In genomic region chr6:52297433-52297832, GRCh38 we compare ENCODE assay signal across 15 cellular contexts. TPM values are rescaled to one million over a fixed set of nuclear protein-coding genes. Genes with fewer than 3 reads are reported as not detected.
DNase-seq lines count a peak whose midpoint lies in the region; ATAC-seq, FAIRE-seq and TF ChIP-seq lines count a peak whose summit lies in the region.
"Had no signal": no experiment of that assay in that cellular context is flagged by ENCODE, and none has a peak within 500 bp of the region (broad histone marks: within the 10 kb centered on the region; RNA-seq: fewer than 3 reads in every experiment).

No MANE protein-coding gene starts in this region.

- CTCF ChIA-PET in activated CD8-positive, alpha-beta T cell treated with anti-CD3 and anti-CD28 coated beads for 36 hours (lab: Charles Lee) = interaction anchor here (1.0 to 1.1 kb wide), 2 partner anchors 11 to 65 kb away, joined by 3 to 4 read pairs; partner anchors contain the start of gene PAQR8
- CTCF ChIA-PET in activated CD8-positive, alpha-beta T cell treated with anti-CD3 and anti-CD28 coated beads, Interleukin-2, amount 10 ng/mL, durations not matched to agents 7 days and 5 days (lab: Charles Lee) = interaction anchor here (1.1 to 1.2 kb wide), 2 partner anchors 12 to 64 kb away, joined by 3 to 9 read pairs; partner anchors contain the start of genes MCM3 and PAQR8

- H4K91ac ChIP-seq in trophoblast cell (ENCODE audit: low read depth, low read length) = no peak overlapping the region

- H3K23ac ChIP-seq in trophoblast cell (ENCODE audit: low read length) = no peak overlapping the region

- FAIRE-seq in D721Med (lab: Jason Lieb, UNC) = no peak
- FAIRE-seq: colon, HepG2 had no signal

- H2BK12ac ChIP-seq in trophoblast cell (ENCODE audit: low read length) = peak overlapping the region; percentile 90

- no peak for DNase-seq in activated CD8-positive, alpha-beta T cell treated with anti-CD3 and anti-CD28 coated beads for 36 hours
- no peak for DNase-seq in activated CD8-positive, alpha-beta T cell treated with anti-CD3 and anti-CD28 coated beads, Interleukin-2, amount 10 ng/mL, durations not matched to agents 7 days and 5 days
- DNase-seq in NOMO-1 treated with DMSO at 0.1 percent for 48 hours (lab: John Stamatoyannopoulos, UW; ENCODE audit: unreplicated experiment) (peak; percentile 61), trophoblast cell (no peak), D721Med (ENCODE audit: insufficient read length, low spot score) (no peak), A172 (ENCODE audit: low spot score) (no peak)
- DNase-seq: mesenchymal stem cell, NCI-H446, SW 1271 had no signal

- no peak overlapping the region for H4K8ac ChIP-seq in trophoblast cell (ENCODE audit: low read depth, low read length)

- intact Hi-C loops in activated CD8-positive, alpha-beta T cell treated with anti-CD3 and anti-CD28 coated beads for 36 hours (cut with micrococcal nuclease) = no loop called here

- POLR2A ChIA-PET in activated CD8-positive, alpha-beta T cell treated with anti-CD3 and anti-CD28 coated beads for 36 hours (lab: Charles Lee) = interaction anchor here (1.2 kb wide), 2 partner anchors 11 to 13 kb away, joined by 4 read pairs; partner anchors contain the start of gene MCM3
- POLR2A ChIA-PET in activated CD8-positive, alpha-beta T cell treated with anti-CD3 and anti-CD28 coated beads, Interleukin-2, amount 10 ng/mL, durations not matched to agents 7 days and 5 days (lab: Charles Lee) = no interaction called here

- no peak overlapping the region for H3K4me2 ChIP-seq in trophoblast cell (ENCODE audit: low read length)

- no peak overlapping the region for H2AFZ ChIP-seq in trophoblast cell (ENCODE audit: insufficient read depth, low read length, poor library complexity)

- H4K12ac ChIP-seq in trophoblast cell (ENCODE audit: low read depth, low read length) = no peak overlapping the region

- H3K27me3 ChIP-seq in trophoblast cell (ENCODE audit: insufficient read depth, low read length) = no peaks in the 10 kb centered on the region

- no peak overlapping the region for H3K9ac ChIP-seq in trophoblast cell (ENCODE audit: low read length)

- ATAC-seq in activated CD8-positive, alpha-beta T cell treated with anti-CD3 and anti-CD28 coated beads for 36 hours = peak; percentile 40
- ATAC-seq in activated CD8-positive, alpha-beta T cell treated with anti-CD3 and anti-CD28 coated beads, Interleukin-2, amount 10 ng/mL, durations not matched to agents 7 days and 5 days = no peak
- peak; percentile 36 for ATAC-seq in GM21723 (IDR thresholded peaks at IDR 0.05; ENCODE audit: unreplicated experiment)
- no peak for ATAC-seq in HG03135 (IDR thresholded peaks at IDR 0.05; ENCODE audit: unreplicated experiment)
- ATAC-seq: HepG2 had no signal

- no peak overlapping the region for H2BK5ac ChIP-seq in trophoblast cell (ENCODE audit: low read depth, low read length, poor library complexity)

- no peak overlapping the region for H3K4ac ChIP-seq in trophoblast cell (ENCODE audit: low read depth, low read length)

- no peak overlapping the region for H3K18ac ChIP-seq in trophoblast cell (ENCODE audit: low read length)

- H3K14ac ChIP-seq in trophoblast cell (ENCODE audit: low read length) = no peak overlapping the region

- no peaks in the 10 kb centered on the region for H3K79me2 ChIP-seq in trophoblast cell (ENCODE audit: control insufficient read depth, insufficient read depth, low read length, poor library complexity)

- WGBS in trophoblast cell (ENCODE audit: extremely low coverage, insufficient coverage, insufficient read length) = no CpG with 5 or more reads among the region's 3 CpGs

- H3K9me3 ChIP-seq in trophoblast cell (ENCODE audit: insufficient read depth, low read depth, low read length) = peaks cover 5% of the 10 kb centered on the region

- peaks cover 40% of the 10 kb centered on the region for H3K4me1 Mint-ChIP-seq in activated CD8-positive, alpha-beta T cell treated with anti-CD3 and anti-CD28 coated beads for 36 hours (ENCODE audit: low read depth)
- H3K4me1 Mint-ChIP-seq in activated CD8-positive, alpha-beta T cell treated with anti-CD3 and anti-CD28 coated beads, Interleukin-2, amount 10 ng/mL, durations not matched to agents 7 days and 5 days (ENCODE audit: low read depth) = peaks cover 24% of the 10 kb centered on the region

- H3K27me3 Mint-ChIP-seq in activated CD8-positive, alpha-beta T cell treated with anti-CD3 and anti-CD28 coated beads for 36 hours = no peaks in the 10 kb centered on the region
- H3K27me3 Mint-ChIP-seq in activated CD8-positive, alpha-beta T cell treated with anti-CD3 and anti-CD28 coated beads, Interleukin-2, amount 10 ng/mL, durations not matched to agents 7 days and 5 days (ENCODE audit: low read depth) = no peaks in the 10 kb centered on the region

- H2BK120ac ChIP-seq in trophoblast cell (ENCODE audit: insufficient read depth, low read length, poor library complexity) = no peak overlapping the region

- H3K4me3 ChIP-seq in trophoblast cell (ENCODE audit: low read depth, low read length) = no peak overlapping the region

- no peak overlapping the region for H3K4me3 Mint-ChIP-seq in activated CD8-positive, alpha-beta T cell treated with anti-CD3 and anti-CD28 coated beads for 36 hours
- no peak overlapping the region for H3K4me3 Mint-ChIP-seq in activated CD8-positive, alpha-beta T cell treated with anti-CD3 and anti-CD28 coated beads, Interleukin-2, amount 10 ng/mL, durations not matched to agents 7 days and 5 days

- H3K27ac ChIP-seq in trophoblast cell (ENCODE audit: low read depth, low read length) = no peak overlapping the region

- peaks cover 0 to 3% of the 10 kb centered on the region in 2 experiments for H3K4me1 ChIP-seq in trophoblast cell (ENCODE audit: control insufficient read depth in 1 of 2, insufficient read depth in 2 of 2, low read length in 2 of 2)

- H3K27ac Mint-ChIP-seq in activated CD8-positive, alpha-beta T cell treated with anti-CD3 and anti-CD28 coated beads for 36 hours = peak overlapping the region; percentile 84
- no peak overlapping the region for H3K27ac Mint-ChIP-seq in activated CD8-positive, alpha-beta T cell treated with anti-CD3 and anti-CD28 coated beads, Interleukin-2, amount 10 ng/mL, durations not matched to agents 7 days and 5 days

- H2AK5ac ChIP-seq in trophoblast cell (ENCODE audit: low read length) = peak overlapping the region; percentile 62

- TF ChIP-seq CTCF in activated CD8-positive, alpha-beta T cell treated with anti-CD3 and anti-CD28 coated beads for 36 hours (IDR thresholded peaks at IDR 0.05) = no peak
- TF ChIP-seq CTCF in D721Med (IDR thresholded peaks at IDR 0.05; ENCODE audit: insufficient read depth, missing control alignments) = no peak

- peaks cover 3% of the 10 kb centered on the region for H3K79me1 ChIP-seq in trophoblast cell (ENCODE audit: low read length)

- no peaks in the 10 kb centered on the region for H3K36me3 ChIP-seq in trophoblast cell (ENCODE audit: control insufficient read depth in 1 of 2, insufficient read depth in 2 of 2, low read length in 2 of 2)

- peaks cover 2% of the 10 kb centered on the region for H3K36me3 Mint-ChIP-seq in activated CD8-positive, alpha-beta T cell treated with anti-CD3 and anti-CD28 coated beads for 36 hours (ENCODE audit: low read depth)
- H3K36me3 Mint-ChIP-seq in activated CD8-positive, alpha-beta T cell treated with anti-CD3 and anti-CD28 coated beads, Interleukin-2, amount 10 ng/mL, durations not matched to agents 7 days and 5 days (ENCODE audit: low read depth) = peaks cover 11% of the 10 kb centered on the region

- H3K9me3 Mint-ChIP-seq in activated CD8-positive, alpha-beta T cell treated with anti-CD3 and anti-CD28 coated beads for 36 hours = peaks cover 2% of the 10 kb centered on the region
- peaks cover 8% of the 10 kb centered on the region for H3K9me3 Mint-ChIP-seq in activated CD8-positive, alpha-beta T cell treated with anti-CD3 and anti-CD28 coated beads, Interleukin-2, amount 10 ng/mL, durations not matched to agents 7 days and 5 days (ENCODE audit: insufficient read depth)

RNA-seq across cellular contexts. Expression of gene MCM3, which starts 12.9 kb away (rescaled TPM):
- 100 to 1,000 TPM; 291 to 293 TPM for total RNA-seq in activated CD8-positive, alpha-beta T cell treated with anti-CD3 and anti-CD28 coated beads for 36 hours
- 100 to 1,000 TPM; 217 to 220 TPM for total RNA-seq in activated CD8-positive, alpha-beta T cell treated with anti-CD3 and anti-CD28 coated beads, Interleukin-2, amount 10 ng/mL, durations not matched to agents 7 days and 5 days
- polyA plus RNA-seq in trophoblast cell (2013) = 53.0 and 56.6 TPM in 2 replicates
- total RNA-seq in A172 (2014; rRNA removed; shearing (Covaris generic)) = 163 and 198 TPM in 2 replicates

RNA-seq across cellular contexts. Expression of gene IL17F, which starts 53.1 kb away (rescaled TPM):
- under 1 TPM; 0.76 to 0.86 TPM for total RNA-seq in activated CD8-positive, alpha-beta T cell treated with anti-CD3 and anti-CD28 coated beads for 36 hours
- not detected for total RNA-seq in activated CD8-positive, alpha-beta T cell treated with anti-CD3 and anti-CD28 coated beads, Interleukin-2, amount 10 ng/mL, durations not matched to agents 7 days and 5 days
- not detected in 2 replicates for polyA plus RNA-seq in trophoblast cell (2013)
- not detected in 2 replicates for total RNA-seq in A172 (2014; rRNA removed; shearing (Covaris generic))
- total RNA-seq: glomerular endothelial cell, HepG2 had no signal
- polyA plus RNA-seq: AG04450, HepG2 had no signal

Comparison
In these comparisons a context has a peak if more than half of its experiments do, and no peak if none do; other contexts are left out.
1. ATAC-seq: peak in activated CD8-positive, alpha-beta T cell treated with anti-CD3 and anti-CD28 coated beads for 36 hours (single experiment) and GM21723 (single experiment); none in activated CD8-positive, alpha-beta T cell treated with anti-CD3 and anti-CD28 coated beads, Interleukin-2, amount 10 ng/mL, durations not matched to agents 7 days and 5 days (single experiment) and HG03135 (single experiment).